ENCODE assay signal across 1 cellular context in genomic region chr3:193943200-193943599, GRCh38.
TF ChIP-seq lines count a peak whose summit lies in the region.

No MANE protein-coding gene starts in this region.

TF ChIP-seq in K562, 482 proteins besides CTCF, POLR2A, EP300 and RAD21 (continued from another document):
- TF ChIP-seq RREB1 (CRISPR knock-in tag; IDR thresholded peaks at IDR 0.05) (no peak), ELF2 (CRISPR knock-in tag; IDR thresholded peaks at IDR 0.05) (no peak), TAF15 (IDR thresholded peaks at IDR 0.05; ENCODE audit: low read depth, low read length) (no peak), POLR2G (IDR thresholded peaks at IDR 0.05; ENCODE audit: low read depth, low read length) (peak; percentile 56; the same call in 1 of the 2 replicates), CTCFL (IDR thresholded peaks at IDR 0.05; ENCODE audit: borderline replicate concordance, insufficient read depth, low read depth, low read length, poor library complexity, severe bottlenecking) (no peak), E2F6 (IDR thresholded peaks at IDR 0.05; ENCODE audit: borderline replicate concordance in 1 of 2, extremely low read depth in 1 of 2, insufficient read depth in 1 of 2, insufficient read length in 1 of 2, low read depth in 1 of 2, low read length in 1 of 2, poor library complexity in 1 of 2, severe bottlenecking in 1 of 2) (peak in 1 of 2 experiments; percentile 24), SREBF1 (IDR thresholded peaks at IDR 0.05; ENCODE audit: borderline replicate concordance, low read depth, low read length) (no peak), PHTF2 (CRISPR knock-in tag; IDR thresholded peaks at IDR 0.05) (no peak), CHD7 (IDR thresholded peaks at IDR 0.05; ENCODE audit: low read depth, low read length) (no peak), ESRRA (IDR thresholded peaks at IDR 0.05; ENCODE audit: borderline replicate concordance, low read depth) (no peak), THAP12 (CRISPR knock-in tag; IDR thresholded peaks at IDR 0.05) (no peak), THAP7 (CRISPR knock-in tag; IDR thresholded peaks at IDR 0.05) (no peak), RCOR1 (IDR thresholded peaks at IDR 0.05; ENCODE audit: borderline replicate concordance in 1 of 2, low read depth in 2 of 2, low read length in 2 of 2) (0 out of 4 replicates have a peak, but pooled peaks of 1 of the 2 experiments have one; percentile 15)
